ENCODE assay signal across 1 cellular context in the genomic region with DNA sequence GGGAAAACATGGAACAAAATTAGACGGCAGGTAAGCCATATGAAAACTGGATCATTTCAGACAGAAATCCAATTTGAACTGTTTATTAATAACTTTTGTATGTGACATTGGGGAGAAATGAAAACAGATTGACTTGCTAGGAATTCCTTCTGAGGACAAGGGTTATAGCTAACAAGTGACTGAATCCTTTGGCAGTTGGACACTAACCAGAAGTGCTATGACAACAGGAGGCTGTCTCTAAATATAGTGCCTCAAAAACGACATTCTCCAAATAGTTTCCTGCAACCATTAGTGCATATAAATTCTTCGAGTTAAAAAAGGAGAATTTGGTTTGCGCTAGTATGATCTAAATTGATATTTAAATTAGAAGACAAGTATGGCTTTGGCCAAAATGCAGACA.
TF ChIP-seq lines count a peak whose summit lies in the region.

No MANE protein-coding gene starts in this region.

TF ChIP-seq in SK-N-SH, 30 proteins besides CTCF, POLR2A, EP300 and RAD21 (continued from another document):
- no peak for TF ChIP-seq REST (IDR thresholded peaks at IDR 0.05; ENCODE audit: low read depth, low read length)
- TF ChIP-seq, protein P1, sequence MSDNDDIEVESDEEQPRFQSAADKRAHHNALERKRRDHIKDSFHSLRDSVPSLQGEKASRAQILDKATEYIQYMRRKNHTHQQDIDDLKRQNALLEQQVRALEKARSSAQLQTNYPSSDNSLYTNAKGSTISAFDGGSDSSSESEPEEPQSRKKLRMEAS (IDR thresholded peaks at IDR 0.05; ENCODE audit: low read depth): no peak
- no peak for TF ChIP-seq SMC3 (IDR thresholded peaks at IDR 0.05; ENCODE audit: low read depth, low read length)
- no peak for TF ChIP-seq MEF2A (IDR thresholded peaks at IDR 0.05; ENCODE audit: borderline replicate concordance, low read depth)
- no peak for TF ChIP-seq TCF12 (IDR thresholded peaks at IDR 0.05)
- no peak for TF ChIP-seq TAF1 (IDR thresholded peaks at IDR 0.05; ENCODE audit: borderline replicate concordance, low read depth, low read length)
- no peak for TF ChIP-seq RXRA (IDR thresholded peaks at IDR 0.05; ENCODE audit: borderline replicate concordance, low read depth)
- no peak for TF ChIP-seq FOXM1 (IDR thresholded peaks at IDR 0.05; ENCODE audit: low read depth)
- no peak for TF ChIP-seq NRF1 (IDR thresholded peaks at IDR 0.05; ENCODE audit: low read depth, low read length)
- no peak for TF ChIP-seq RCOR1 (IDR thresholded peaks at IDR 0.05; ENCODE audit: low read length)
